ENCODE assay signal across 9 cellular contexts in the genomic region with DNA sequence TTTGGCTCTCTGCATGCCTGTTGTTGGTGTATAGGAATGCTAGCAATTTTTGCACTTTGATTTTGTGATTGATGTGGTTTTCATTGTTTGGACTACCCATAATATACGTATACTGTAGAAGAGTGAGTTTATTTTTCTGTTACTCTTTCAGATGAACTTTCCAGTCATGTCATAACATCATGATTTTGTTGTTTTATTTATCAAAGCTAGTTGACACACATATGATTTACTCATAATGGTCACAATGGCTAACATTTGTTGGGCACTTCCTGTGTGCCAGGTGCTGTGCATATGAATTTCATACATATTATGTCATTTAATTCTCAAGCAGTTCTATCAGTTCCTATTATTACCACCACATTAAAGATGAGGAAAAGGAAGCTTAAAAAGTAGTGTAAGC.
"Had no signal": no experiment of that assay in that cellular context is flagged by ENCODE, and none has a peak within 500 bp of the region (broad histone marks: within the 10 kb centered on the region; RNA-seq: fewer than 3 reads in every experiment).

No MANE protein-coding gene starts in this region.

- H3K27ac Mint-ChIP-seq: HFFc6, IgD-negative memory B cell had no signal

- DNase-seq: GM23248, GOT3, H7, HFFc6 had no signal

- H3K36me3 ChIP-seq: HAP-1 had no signal

- H3K4me1 Mint-ChIP-seq: IgD-negative memory B cell had no signal

- H3K4me3 Mint-ChIP-seq: HFFc6, IgD-negative memory B cell had no signal

- H3K9me3 ChIP-seq: HAP-1 had no signal

- FAIRE-seq: HepG2 had no signal

- H3K27ac ChIP-seq: GM23248, HL-60 had no signal

- H3K4me3 ChIP-seq: GM23248, HAP-1 had no signal

- H3K9ac ChIP-seq: GM23248 had no signal

- H2AFZ ChIP-seq: GM23248 had no signal

- H3K4me1 ChIP-seq: HAP-1 had no signal

- ATAC-seq: HCT116, HepG2 had no signal

- H3K36me3 Mint-ChIP-seq: IgD-negative memory B cell had no signal
